ENCODE assay signal across 11 cellular contexts in the genomic region with DNA sequence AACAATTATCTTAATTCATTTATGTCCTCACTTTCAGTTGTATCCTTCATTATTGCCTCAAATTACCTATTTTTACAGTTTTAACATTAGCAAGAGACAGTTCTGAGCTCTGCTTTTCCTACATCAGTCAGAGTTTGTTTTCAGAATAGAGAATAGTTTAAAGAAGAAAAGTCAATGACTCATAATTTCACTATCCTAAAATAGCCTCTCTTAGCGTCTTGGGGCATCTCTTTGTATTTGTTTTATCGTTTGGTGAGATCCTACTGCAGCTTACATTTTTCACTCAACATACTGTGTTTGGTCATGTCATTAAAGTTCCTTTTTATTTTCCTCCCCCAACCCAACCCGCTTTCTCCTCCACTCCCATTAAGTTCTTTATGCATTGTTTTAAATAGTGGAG. TPM values are rescaled to one million over a fixed set of nuclear protein-coding genes. Genes with fewer than 3 reads are reported as not detected.
DNase-seq lines count a peak whose midpoint lies in the region; TF ChIP-seq lines count a peak whose summit lies in the region.
"Had no signal": no experiment of that assay in that cellular context is flagged by ENCODE, and none has a peak within 500 bp of the region (broad histone marks: within the 10 kb centered on the region; RNA-seq: fewer than 3 reads in every experiment).

No MANE protein-coding gene starts in this region.

- H3K18ac ChIP-seq in mesenchymal stem cell (ENCODE audit: low read depth in 1 of 2, low read length in 2 of 2): no peak overlapping the region

- peaks cover 3% of the 10 kb centered on the region for H3K36me3 Mint-ChIP-seq in activated CD4-positive, alpha-beta T cell treated with anti-CD3 and anti-CD28 coated beads, Interleukin-2, amount 10 ng/mL, durations not matched to agents 7 days and 5 days (ENCODE audit: low read depth)
- no peaks in the 10 kb centered on the region for H3K36me3 Mint-ChIP-seq in MCF 10A (ENCODE audit: insufficient read depth, unreplicated experiment)

- no peak overlapping the region for H4K91ac ChIP-seq in mesenchymal stem cell (ENCODE audit: low read length)

- no CpG with 5 or more reads among the region's 3 CpGs for WGBS in mesenchymal stem cell

- CTCF ChIA-PET in activated CD4-positive, alpha-beta T cell treated with anti-CD3 and anti-CD28 coated beads, Interleukin-2, amount 10 ng/mL, durations not matched to agents 7 days and 5 days (lab: Charles Lee): no interaction called here
- CTCF ChIA-PET in MCF 10A (lab: Yijun Ruan, JAX): interaction anchor here (0.6 to 0.8 kb wide), 3 partner anchors 59 to 661 kb away, joined by 3 to 4 read pairs (median 4); no protein-coding TSS in a partner anchor

- no peak overlapping the region for H3K23ac ChIP-seq in mesenchymal stem cell (ENCODE audit: low read length in 2 of 2)

- H3K27ac Mint-ChIP-seq in activated CD4-positive, alpha-beta T cell treated with anti-CD3 and anti-CD28 coated beads, Interleukin-2, amount 10 ng/mL, durations not matched to agents 7 days and 5 days: peak overlapping the region; percentile 17
- H3K27ac Mint-ChIP-seq in MCF 10A (ENCODE audit: low read depth, unreplicated experiment): no peak overlapping the region
- H3K27ac Mint-ChIP-seq: activated naive CD8-positive, alpha-beta T cell treated with anti-CD3 and anti-CD28 coated beads, Interleukin-2, amount 10 ng/mL, durations not matched to agents 7 days and 5 days had no signal

- H3K9me3 ChIP-seq in OCI-LY3 (ENCODE audit: insufficient read depth, low read length) (no peaks in the 10 kb centered on the region), mesenchymal stem cell (ENCODE audit: control insufficient read depth, low read length) (no peaks in the 10 kb centered on the region), SJCRH30 (replicated peaks) (no peaks in the 10 kb centered on the region)
- H3K9me3 ChIP-seq: uterus had no signal

- no peak overlapping the region for H2BK12ac ChIP-seq in mesenchymal stem cell (ENCODE audit: low read length in 2 of 2)

- peaks cover 37% of the 10 kb centered on the region for H3K79me1 ChIP-seq in mesenchymal stem cell (replicated peaks; ENCODE audit: low read length, poor library complexity, severe bottlenecking)

- peaks cover 40% of the 10 kb centered on the region for H3K36me3 ChIP-seq in OCI-LY3 (replicated peaks; ENCODE audit: low read depth, low read length)
- peaks cover 0 to 4% of the 10 kb centered on the region in 2 experiments for H3K36me3 ChIP-seq in mesenchymal stem cell (ENCODE audit: control insufficient read depth in 1 of 2, insufficient read depth in 2 of 2, low read depth in 1 of 2, low read length in 2 of 2)
- no peaks in the 10 kb centered on the region for H3K36me3 ChIP-seq in SJCRH30
- H3K36me3 ChIP-seq: uterus had no signal

- H2AK5ac ChIP-seq in mesenchymal stem cell (ENCODE audit: low read length, severe bottlenecking): no peak overlapping the region

- intact Hi-C loops in MCF 10A (cut with micrococcal nuclease): no loop called here

- POLR2A ChIA-PET in activated CD4-positive, alpha-beta T cell treated with anti-CD3 and anti-CD28 coated beads, Interleukin-2, amount 10 ng/mL, durations not matched to agents 7 days and 5 days (lab: Charles Lee): no interaction called here
- POLR2A ChIA-PET in MCF 10A (lab: Yijun Ruan, JAX): no interaction called here

- H2AFZ ChIP-seq in OCI-LY3 (ENCODE audit: low read depth, low read length): no peak overlapping the region
- H2AFZ ChIP-seq in mesenchymal stem cell (ENCODE audit: low read depth, low read length): no peak overlapping the region

- H2BK5ac ChIP-seq in mesenchymal stem cell (ENCODE audit: low read depth, low read length, poor library complexity, severe bottlenecking): no peak overlapping the region

- H3K4me1 ChIP-seq in OCI-LY3 (ENCODE audit: low read length): peaks cover 76% of the 10 kb centered on the region
- peaks cover 6% of the 10 kb centered on the region for H3K4me1 ChIP-seq in mesenchymal stem cell (ENCODE audit: control insufficient read depth, insufficient read depth, low read depth, low read length)
- no peaks in the 10 kb centered on the region for H3K4me1 ChIP-seq in SJCRH30
- H3K4me1 ChIP-seq: uterus had no signal

- H4K20me1 ChIP-seq in OCI-LY3 (ENCODE audit: insufficient read depth, low read length): peaks cover 52% of the 10 kb centered on the region

- H3K9me3 Mint-ChIP-seq in activated CD4-positive, alpha-beta T cell treated with anti-CD3 and anti-CD28 coated beads, Interleukin-2, amount 10 ng/mL, durations not matched to agents 7 days and 5 days: no peaks in the 10 kb centered on the region
- no peaks in the 10 kb centered on the region for H3K9me3 Mint-ChIP-seq in MCF 10A (ENCODE audit: unreplicated experiment)

- peaks cover 62% of the 10 kb centered on the region for H3K4me1 Mint-ChIP-seq in activated CD4-positive, alpha-beta T cell treated with anti-CD3 and anti-CD28 coated beads, Interleukin-2, amount 10 ng/mL, durations not matched to agents 7 days and 5 days
- H3K4me1 Mint-ChIP-seq in MCF 10A (ENCODE audit: insufficient read depth, unreplicated experiment): peaks cover 16% of the 10 kb centered on the region

- no peak overlapping the region for H3K14ac ChIP-seq in mesenchymal stem cell (ENCODE audit: low read length in 2 of 2)

- no peak overlapping the region for H4K8ac ChIP-seq in mesenchymal stem cell (ENCODE audit: low read length)

- no TSS peak for BruUV-seq in MCF 10A (replicated peaks; lab: Mats Ljungman, UMichigan)

- no peak overlapping the region for H2BK120ac ChIP-seq in mesenchymal stem cell (ENCODE audit: low read depth, low read length)

- peak overlapping the region; percentile 94 for H3K9ac ChIP-seq in OCI-LY3 (ENCODE audit: low read length)
- no peak overlapping the region for H3K9ac ChIP-seq in mesenchymal stem cell (ENCODE audit: low read length)

- H3K27me3 Mint-ChIP-seq in activated CD4-positive, alpha-beta T cell treated with anti-CD3 and anti-CD28 coated beads, Interleukin-2, amount 10 ng/mL, durations not matched to agents 7 days and 5 days: no peaks in the 10 kb centered on the region
- H3K27me3 Mint-ChIP-seq in MCF 10A (ENCODE audit: insufficient read depth, unreplicated experiment): no peaks in the 10 kb centered on the region
- H3K27me3 Mint-ChIP-seq: activated naive CD8-positive, alpha-beta T cell treated with anti-CD3 and anti-CD28 coated beads, Interleukin-2, amount 10 ng/mL, durations not matched to agents 7 days and 5 days had no signal

- no peaks in the 10 kb centered on the region for H3K27me3 ChIP-seq in OCI-LY3 (ENCODE audit: low read depth, low read length)
- H3K27me3 ChIP-seq in mesenchymal stem cell (ENCODE audit: control insufficient read depth in 1 of 2, insufficient read depth in 1 of 2, low read length in 2 of 2): no peaks in the 10 kb centered on the region
- no peaks in the 10 kb centered on the region for H3K27me3 ChIP-seq in SJCRH30
- H3K27me3 ChIP-seq: uterus had no signal

- H3K4me2 ChIP-seq in OCI-LY3 (ENCODE audit: low read length): peak overlapping the region; percentile 78
- H3K4me2 ChIP-seq in mesenchymal stem cell (ENCODE audit: low read length, poor library complexity, severe bottlenecking): no peak overlapping the region

- H3K27ac ChIP-seq in OCI-LY3 (ENCODE audit: low read length) (peak overlapping the region; percentile 88), mesenchymal stem cell (ENCODE audit: low read length, poor library complexity, severe bottlenecking) (no peak overlapping the region), SJCRH30 (no peak overlapping the region)
- H3K27ac ChIP-seq: uterus had no signal

- H3K79me2 ChIP-seq in OCI-LY3 (ENCODE audit: low read length): peaks cover 89% of the 10 kb centered on the region

- no peak for DNase-seq in activated CD4-positive, alpha-beta T cell treated with anti-CD3 and anti-CD28 coated beads, Interleukin-2, amount 10 ng/mL, durations not matched to agents 7 days and 5 days
- no peak for DNase-seq in activated CD4-positive, alpha-beta T cell treated with anti-CD3 and anti-CD28 coated beads for 48 hours
- DNase-seq in GM20000 (ENCODE audit: low spot score): peak; percentile 55
- DNase-seq in mesenchymal stem cell: peak; percentile 26
- no peak for DNase-seq in SJCRH30
- no peak for DNase-seq in MCF 10A (ENCODE audit: unreplicated experiment)
- no peak for DNase-seq in stimulated activated CD4-positive, alpha-beta T cell treated with anti-CD3 and anti-CD28 coated beads, Interleukin-2, amount 100 ng/mL, for 48 hours
- DNase-seq: activated naive CD8-positive, alpha-beta T cell treated with anti-CD3 and anti-CD28 coated beads, Interleukin-2, amount 10 ng/mL, durations not matched to agents 7 days and 5 days; retina; uterus had no signal

- H3K4me3 ChIP-seq in OCI-LY3 (ENCODE audit: low read length) (peak overlapping the region; percentile 81), mesenchymal stem cell (ENCODE audit: insufficient read depth in 1 of 2, low read depth in 1 of 2, low read length in 2 of 2) (no peak overlapping the region), SJCRH30 (no peak overlapping the region)
- H3K4me3 ChIP-seq: uterus had no signal

- TF ChIP-seq CTCF in GM20000 (IDR thresholded peaks at IDR 0.05; ENCODE audit: extremely low read depth, missing control alignments): no peak
- TF ChIP-seq CTCF in OCI-LY3 (IDR thresholded peaks at IDR 0.05; ENCODE audit: low read depth, low read length): no peak
- no peak for TF ChIP-seq CTCF in MCF 10A (IDR thresholded peaks at IDR 0.05; ENCODE audit: unreplicated experiment)

- H2BK15ac ChIP-seq in mesenchymal stem cell (ENCODE audit: low read depth, poor library complexity, severe bottlenecking): no peak overlapping the region

- H3K4ac ChIP-seq in mesenchymal stem cell (ENCODE audit: low read depth in 1 of 2, low read length in 2 of 2): no peak overlapping the region

- no peak overlapping the region for H3K4me3 Mint-ChIP-seq in activated CD4-positive, alpha-beta T cell treated with anti-CD3 and anti-CD28 coated beads, Interleukin-2, amount 10 ng/mL, durations not matched to agents 7 days and 5 days
- H3K4me3 Mint-ChIP-seq in MCF 10A (ENCODE audit: unreplicated experiment): no peak overlapping the region
- H3K4me3 Mint-ChIP-seq: activated naive CD8-positive, alpha-beta T cell treated with anti-CD3 and anti-CD28 coated beads, Interleukin-2, amount 10 ng/mL, durations not matched to agents 7 days and 5 days had no signal

RNA-seq across cellular contexts. Expression of a gene that starts 3.8 kb away (rescaled TPM):
- 10 to 100 TPM; 63.3 to 64.1 TPM for total RNA-seq in activated CD4-positive, alpha-beta T cell treated with anti-CD3 and anti-CD28 coated beads, Interleukin-2, amount 10 ng/mL, durations not matched to agents 7 days and 5 days
- polyA plus RNA-seq in mesenchymal stem cell (2013, experiment 1 of 2): 55.4 TPM
- 60.2 TPM for polyA plus RNA-seq in mesenchymal stem cell (2013, experiment 2 of 2)
- 8.8 and 13.2 TPM in 2 replicates for total RNA-seq in SJCRH30 (2014; rRNA removed; shearing (Covaris generic))
- total RNA-seq in MCF 10A (2022): 168 and 272 TPM in 2 replicates

Comparison
In these comparisons a context has a peak if more than half of its experiments do, and no peak if none do; other contexts are left out.
1. DNase-seq: peak in GM20000 (single experiment) and mesenchymal stem cell (single experiment); none in activated CD4-positive, alpha-beta T cell treated with anti-CD3 and anti-CD28 coated beads, Interleukin-2, amount 10 ng/mL, durations not matched to agents 7 days and 5 days (single experiment), activated CD4-positive, alpha-beta T cell treated with anti-CD3 and anti-CD28 coated beads for 48 hours (single experiment), SJCRH30 (0 of 2), MCF 10A (single experiment) and stimulated activated CD4-positive, alpha-beta T cell treated with anti-CD3 and anti-CD28 coated beads, Interleukin-2, amount 100 ng/mL, for 48 hours (0 of 2).